8 cellular contexts compared by ENCODE assay signal in genomic region chr1:18950415-18951026, GRCh38. TPM values are rescaled to one million over a fixed set of nuclear protein-coding genes. Genes with fewer than 3 reads are reported as not detected.
DNase-seq lines count a peak whose midpoint lies in the region; ATAC-seq and TF ChIP-seq lines count a peak whose summit lies in the region.

No MANE protein-coding gene starts in this region.

- no peaks in the 10 kb centered on the region for H3K27me3 ChIP-seq in body of pancreas
- H3K27me3 ChIP-seq in upper lobe of right lung = no peaks in the 10 kb centered on the region

- no peak for TF ChIP-seq CTCF in body of pancreas (IDR thresholded peaks at IDR 0.05)
- no peak for TF ChIP-seq CTCF in upper lobe of right lung (IDR thresholded peaks at IDR 0.05)

- H3K36me3 ChIP-seq in body of pancreas (replicated peaks in 1 of 2; ENCODE audit: insufficient read depth in 1 of 2, low read depth in 2 of 2) (no peaks in the 10 kb centered on the region), upper lobe of right lung (no peaks in the 10 kb centered on the region)

- peak overlapping the region; percentile 81 for H3K4me3 Mint-ChIP-seq in activated T-cell treated with anti-CD3 and anti-CD28 coated beads, Interleukin-2, amount 50 U/mL, for 4 hours
- peak overlapping the region; percentile 88 for H3K4me3 Mint-ChIP-seq in memory B cell

- no peaks in the 10 kb centered on the region for H3K27me3 Mint-ChIP-seq in activated T-cell treated with anti-CD3 and anti-CD28 coated beads, Interleukin-2, amount 50 U/mL, for 4 hours (ENCODE audit: low read depth)
- H3K27me3 Mint-ChIP-seq in memory B cell = no peaks in the 10 kb centered on the region

- H3K27ac Mint-ChIP-seq in memory B cell = peak overlapping the region; percentile 100

- H3K36me3 Mint-ChIP-seq in activated T-cell treated with anti-CD3 and anti-CD28 coated beads, Interleukin-2, amount 50 U/mL, for 4 hours (ENCODE audit: insufficient read depth) = peaks cover 2% of the 10 kb centered on the region
- H3K36me3 Mint-ChIP-seq in memory B cell = no peaks in the 10 kb centered on the region

- ATAC-seq in activated T-cell treated with anti-CD3 and anti-CD28 coated beads, Interleukin-2, amount 50 U/mL, for 4 hours = no peak
- ATAC-seq in body of pancreas (no peak), memory B cell (ENCODE audit: low read depth) (no peak), upper lobe of right lung (peak; percentile 56), HG02885 (IDR thresholded peaks at IDR 0.05; ENCODE audit: poor library complexity, unreplicated experiment) (no peak)

- WGBS in body of pancreas, 2 donors = 52 to 58% methylated on average over 19 of the region's 19 CpGs

- DNase-seq in activated T-cell treated with anti-CD3 and anti-CD28 coated beads, Interleukin-2, amount 50 U/mL, for 4 hours = no peak
- DNase-seq in activated T-cell treated with anti-CD3 and anti-CD28 coated beads, Interleukin-2, amount 50 U/mL, for 1 hour = no peak
- DNase-seq in body of pancreas (no peak), memory B cell (ENCODE audit: low spot score in 2 of 2) (no peak), upper lobe of right lung (peak; percentile 84), SIG-M5 (lab: John Stamatoyannopoulos, UW) (no peak), RPMI8226 (no peak)

- no peaks in the 10 kb centered on the region for H3K9me3 Mint-ChIP-seq in activated T-cell treated with anti-CD3 and anti-CD28 coated beads, Interleukin-2, amount 50 U/mL, for 4 hours
- H3K9me3 Mint-ChIP-seq in memory B cell = no peaks in the 10 kb centered on the region

- H3K9me3 ChIP-seq in body of pancreas (no peaks in the 10 kb centered on the region), upper lobe of right lung (no peaks in the 10 kb centered on the region)

- H3K4me1 ChIP-seq in body of pancreas (peaks cover 95% of the 10 kb centered on the region), upper lobe of right lung (peaks cover 89% of the 10 kb centered on the region)

- H3K27ac ChIP-seq in body of pancreas (peak overlapping the region; percentile 29 to 87 (median 63)), upper lobe of right lung (peak overlapping the region; percentile 94)

- intact Hi-C loops in body of pancreas (cut with DNase I) = loop anchor here (10.0 kb wide), 1 partner anchor 46 kb away; the partner anchor contains the start of gene ALDH4A1
- intact Hi-C loops in upper lobe of right lung (cut with DNase I) = no loop called here

- no peak for TF ChIP-seq POLR2A in body of pancreas (IDR thresholded peaks at IDR 0.05)

- peaks cover 93% of the 10 kb centered on the region for H3K4me1 Mint-ChIP-seq in activated T-cell treated with anti-CD3 and anti-CD28 coated beads, Interleukin-2, amount 50 U/mL, for 4 hours (ENCODE audit: low read depth)
- H3K4me1 Mint-ChIP-seq in memory B cell = peaks cover 60% of the 10 kb centered on the region

- H3K4me3 ChIP-seq in body of pancreas = no peak overlapping the region
- peak overlapping the region; percentile 53 for H3K4me3 ChIP-seq in upper lobe of right lung

RNA-seq across cellular contexts. Expression of gene IFFO2, which starts 6.0 kb away (rescaled TPM):
- 10 to 100 TPM; 36.0 to 47.6 (median 36.1) TPM for total RNA-seq in activated T-cell treated with anti-CD3 and anti-CD28 coated beads, Interleukin-2, amount 50 U/mL, for 4 hours
- 100 to 1,000 TPM in 1 of 2 donors, 10 to 100 TPM in 1; 23.1 to 219 TPM for total RNA-seq in body of pancreas
- 15.4 TPM for total RNA-seq in upper lobe of right lung

RNA-seq across cellular contexts. Expression of gene ALDH4A1, which starts 48.2 kb away (rescaled TPM):
- 1 to 10 TPM; 4.2 to 4.6 (median 4.4) TPM for total RNA-seq in activated T-cell treated with anti-CD3 and anti-CD28 coated beads, Interleukin-2, amount 50 U/mL, for 4 hours
- 10 to 100 TPM in 1 of 2 donors, 1 to 10 TPM in 1; 4.7 to 15.5 TPM for total RNA-seq in body of pancreas
- 11.8 TPM for total RNA-seq in upper lobe of right lung
